Comparison of ENCODE assay signal across 10 cellular contexts in the genomic region with DNA sequence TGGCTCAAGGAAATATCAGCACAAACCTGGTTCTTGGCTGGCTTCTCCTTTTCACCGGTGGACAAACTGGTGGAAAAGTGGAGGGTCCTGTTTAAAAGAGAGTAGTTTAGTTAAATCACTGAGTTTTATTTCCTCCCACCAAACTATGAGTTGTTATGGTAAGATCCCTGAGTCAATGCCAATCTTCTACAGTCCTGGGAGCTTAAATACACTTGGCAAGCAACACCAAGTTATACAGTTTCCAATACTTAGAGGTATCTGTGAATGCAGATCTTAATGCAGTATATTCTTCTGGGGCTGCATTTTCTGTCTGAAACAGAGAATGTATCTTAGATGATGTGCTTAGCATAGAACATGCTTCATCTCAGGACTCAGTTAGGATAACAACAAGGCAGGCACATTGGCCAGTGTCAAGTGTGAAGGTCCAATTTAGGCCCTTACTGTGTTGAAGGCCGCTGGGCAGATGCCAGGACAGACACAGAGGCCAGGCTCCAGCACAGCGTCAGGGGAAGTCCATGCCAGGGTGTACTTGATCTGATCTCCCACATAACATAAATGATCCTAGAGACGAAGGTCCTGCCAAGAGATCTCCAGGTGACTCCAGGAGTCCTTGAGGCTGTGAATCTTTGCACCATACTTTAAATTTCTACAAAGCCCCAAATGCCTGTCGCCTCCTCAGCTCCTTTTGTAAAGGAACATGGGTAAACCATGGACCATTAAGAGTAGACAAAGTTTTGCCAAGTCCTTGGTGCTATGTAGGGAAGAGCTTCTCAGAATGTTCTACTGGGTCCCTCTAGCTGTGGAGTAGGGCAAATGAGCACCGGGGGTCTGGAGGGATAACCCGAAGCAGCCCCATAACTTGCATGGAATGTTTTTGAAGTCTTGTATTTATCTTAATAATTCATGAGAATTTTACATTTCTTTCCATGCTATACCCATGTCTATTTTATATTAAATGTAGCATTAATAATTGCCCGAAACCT.
DNase-seq lines count a peak whose midpoint lies in the region; ATAC-seq and TF ChIP-seq lines count a peak whose summit lies in the region.
"Had no signal": no experiment of that assay in that cellular context is flagged by ENCODE, and none has a peak within 500 bp of the region (broad histone marks: within the 10 kb centered on the region; RNA-seq: fewer than 3 reads in every experiment).

No MANE protein-coding gene starts in this region.

- H3K4me3 ChIP-seq in right cardiac atrium (ENCODE audit: low read length) (no peak overlapping the region), upper lobe of right lung (no peak overlapping the region)

- TF ChIP-seq CTCF in WTC11 (IDR thresholded peaks at IDR 0.05) (no peak), upper lobe of right lung (IDR thresholded peaks at IDR 0.05) (peak; percentile 29)

- POLR2A ChIA-PET in WTC11 (lab: Charles Lee), result interaction anchor here (0.9 kb wide), 1 partner anchor 163 kb away, joined by 3 read pairs; no protein-coding TSS in a partner anchor

- H3K36me3 Mint-ChIP-seq in activated CD8-positive, alpha-beta memory T cell treated with anti-CD3 and anti-CD28 coated beads, Interleukin-2, amount 10 ng/mL, durations not matched to agents 7 days and 5 days, result no peaks in the 10 kb centered on the region
- H3K36me3 Mint-ChIP-seq in WTC11, result no peaks in the 10 kb centered on the region

- H3K4me1 ChIP-seq in right cardiac atrium (ENCODE audit: control insufficient read depth, insufficient read depth, low read length) (no peaks in the 10 kb centered on the region), upper lobe of right lung (no peaks in the 10 kb centered on the region)

- intact Hi-C loops in right cardiac atrium (cut with DNase I) (no loop called here), upper lobe of right lung (cut with DNase I) (no loop called here)

- H3K9me3 ChIP-seq in right cardiac atrium (ENCODE audit: control insufficient read depth, low read length) (no peaks in the 10 kb centered on the region), upper lobe of right lung (no peaks in the 10 kb centered on the region)

- H3K27ac ChIP-seq in right cardiac atrium (ENCODE audit: low read length), result no peak overlapping the region
- H3K27ac ChIP-seq in upper lobe of right lung, result no peak overlapping the region

- H3K27me3 ChIP-seq in right cardiac atrium (ENCODE audit: control insufficient read depth, insufficient read depth) (no peaks in the 10 kb centered on the region), upper lobe of right lung (no peaks in the 10 kb centered on the region)

- peak; percentile 17 for DNase-seq in activated CD8-positive, alpha-beta memory T cell treated with anti-CD3 and anti-CD28 coated beads for 24 hours
- DNase-seq in activated CD8-positive, alpha-beta memory T cell treated with anti-CD3 and anti-CD28 coated beads, Interleukin-2, amount 10 ng/mL, durations not matched to agents 7 days and 5 days, result no peak
- no peak for DNase-seq in WTC11 (ENCODE audit: low spot score)
- peak in 1 of 3 donors; percentile 70 for DNase-seq in right cardiac atrium
- no peak for DNase-seq in upper lobe of right lung
- no peak for DNase-seq in activated CD8-positive, alpha-beta memory T cell treated with anti-CD3 and anti-CD28 coated beads, Interleukin-2, amount 50 U/mL, for 48 hours
- no peak for DNase-seq in NCI-H187 treated with DMSO at 0.1 percent for 48 hours (lab: John Stamatoyannopoulos, UW)
- DNase-seq: activated CD8-positive, alpha-beta memory T cell treated with anti-CD3 and anti-CD28 coated beads, Interleukin-2, amount 50 U/mL, for 4 hours; NCI-H774 had no signal

- H3K9me3 Mint-ChIP-seq in activated CD8-positive, alpha-beta memory T cell treated with anti-CD3 and anti-CD28 coated beads, Interleukin-2, amount 10 ng/mL, durations not matched to agents 7 days and 5 days (ENCODE audit: low read depth), result no peaks in the 10 kb centered on the region
- H3K9me3 Mint-ChIP-seq in WTC11, result peaks cover 14% of the 10 kb centered on the region

- no peaks in the 10 kb centered on the region for H3K4me1 Mint-ChIP-seq in activated CD8-positive, alpha-beta memory T cell treated with anti-CD3 and anti-CD28 coated beads, Interleukin-2, amount 10 ng/mL, durations not matched to agents 7 days and 5 days
- H3K4me1 Mint-ChIP-seq in WTC11, result peaks cover 5% of the 10 kb centered on the region; the same call in 1 of the 2 replicates

- H3K27ac Mint-ChIP-seq in activated CD8-positive, alpha-beta memory T cell treated with anti-CD3 and anti-CD28 coated beads, Interleukin-2, amount 10 ng/mL, durations not matched to agents 7 days and 5 days, result no peak overlapping the region
- no peak overlapping the region for H3K27ac Mint-ChIP-seq in WTC11

- 72% methylated on average over 8 of the region's 8 CpGs for WGBS in right cardiac atrium

- CTCF ChIA-PET in activated CD8-positive, alpha-beta memory T cell treated with anti-CD3 and anti-CD28 coated beads, Interleukin-2, amount 10 ng/mL, durations not matched to agents 7 days and 5 days (lab: Charles Lee), result no interaction called here
- CTCF ChIA-PET in WTC11 (lab: Charles Lee), result interaction anchor here (0.8 to 2.9 kb wide), 10 partner anchors 19 to 633 kb away, joined by 3 to 21 read pairs (median 7); no protein-coding TSS in a partner anchor

- no peak overlapping the region for H3K4me3 Mint-ChIP-seq in activated CD8-positive, alpha-beta memory T cell treated with anti-CD3 and anti-CD28 coated beads, Interleukin-2, amount 10 ng/mL, durations not matched to agents 7 days and 5 days
- no peak overlapping the region for H3K4me3 Mint-ChIP-seq in WTC11

- ATAC-seq in activated CD8-positive, alpha-beta memory T cell treated with anti-CD3 and anti-CD28 coated beads, Interleukin-2, amount 10 ng/mL, durations not matched to agents 7 days and 5 days, result no peak
- ATAC-seq in WTC11 (peak; percentile 82), right cardiac atrium (peak; percentile 39 to 64), upper lobe of right lung (peak; percentile 33), HG03571 (IDR thresholded peaks at IDR 0.05; ENCODE audit: unreplicated experiment) (no peak)

- no peaks in the 10 kb centered on the region for H3K27me3 Mint-ChIP-seq in activated CD8-positive, alpha-beta memory T cell treated with anti-CD3 and anti-CD28 coated beads, Interleukin-2, amount 10 ng/mL, durations not matched to agents 7 days and 5 days
- no peaks in the 10 kb centered on the region for H3K27me3 Mint-ChIP-seq in WTC11 (ENCODE audit: low read depth)

- no peaks in the 10 kb centered on the region for H3K36me3 ChIP-seq in upper lobe of right lung

TF ChIP-seq in WTC11, 78 proteins besides CTCF, POLR2A, EP300 and RAD21:
- TF ChIP-seq NFYB (CRISPR knock-in tag; conservative IDR thresholded peaks at IDR 0.05; ENCODE audit: low read depth), result no peak

Comparison
In these comparisons a context has a peak if more than half of its experiments do, and no peak if none do; other contexts are left out.
1. ATAC-seq: peak in WTC11 (single experiment), right cardiac atrium (2 of 2) and upper lobe of right lung (single experiment); none in activated CD8-positive, alpha-beta memory T cell treated with anti-CD3 and anti-CD28 coated beads, Interleukin-2, amount 10 ng/mL, durations not matched to agents 7 days and 5 days (single experiment) and HG03571 (single experiment).